30 cellular contexts compared by ENCODE assay signal in genomic region chr5:60343102-60343501, GRCh38.
"Had no signal": no experiment of that assay in that cellular context is flagged by ENCODE, and none has a peak within 500 bp of the region (broad histone marks: within the 10 kb centered on the region; RNA-seq: fewer than 3 reads in every experiment).

No MANE protein-coding gene starts in this region.

- H3K27ac ChIP-seq: cardiac muscle cell, VCaP had no signal

- DNase-seq: activated B cell treated with CpG ODN at 0.5 μM for 24 hours; activated CD4-positive, alpha-beta memory T cell treated with anti-CD3 and anti-CD28 coated beads for 36 hours; activated CD4-positive, alpha-beta T cell treated with anti-CD3 and anti-CD28 coated beads for 4 hours; activated CD4-positive, alpha-beta T cell treated with anti-CD3 and anti-CD28 coated beads, Interleukin-2, amount 10 ng/mL, durations not matched to agents 24 days and 14 days; activated CD4-positive, alpha-beta T cell treated with anti-CD3 and anti-CD28 coated beads, Interleukin-2, amount 50 U/mL, for 1 hour; activated CD4-positive, alpha-beta T cell treated with anti-CD3 and anti-CD28 coated beads, Interleukin-2, amount 50 U/mL, for 4 hours; activated CD4-positive, CD25-positive, alpha-beta regulatory T cell treated with anti-CD3 and anti-CD28 coated beads, Interleukin-2, amount 50 U/mL, for 72 hours; activated CD8-positive, alpha-beta memory T cell treated with anti-CD3 and anti-CD28 coated beads for 24 hours; activated CD8-positive, alpha-beta memory T cell treated with anti-CD3 and anti-CD28 coated beads, Interleukin-2, amount 10 ng/mL, durations not matched to agents 7 days and 5 days; activated CD8-positive, alpha-beta memory T cell treated with anti-CD3 and anti-CD28 coated beads, Interleukin-2, amount 50 U/mL, for 48 hours; activated CD8-positive, alpha-beta T cell treated with anti-CD3 and anti-CD28 coated beads, Interleukin-2, amount 10 ng/mL, durations not matched to agents 7 days and 5 days; activated effector memory CD4-positive, alpha-beta T cell treated with Interleukin-2 at 50 U/mL for 16 hours; activated gamma-delta T cell; activated naive CD4-positive, alpha-beta T cell treated with anti-CD3 and anti-CD28 coated beads, Interleukin-2, amount 10 ng/mL, durations not matched to agents 7 days and 5 days; activated naive CD4-positive, alpha-beta T cell treated with Interleukin-2 at 50 U/mL for 16 hours; activated naive CD8-positive, alpha-beta T cell treated with anti-CD3 and anti-CD28 coated beads, Interleukin-2, amount 10 ng/mL, durations not matched to agents 7 days and 5 days; activated naive CD8-positive, alpha-beta T cell treated with anti-CD3 and anti-CD28 coated beads, Interleukin-2, amount 50 U/mL, for 24 hours; activated T-cell treated with anti-CD3 and anti-CD28 coated beads, Interleukin-2, amount 50 U/mL, for 24 hours; activated T-cell treated with anti-CD3 and anti-CD28 coated beads, Interleukin-2, amount 50 U/mL, for 48 hours; amygdala; anterior cingulate cortex; caudate nucleus; cerebellar nuclear complex; T-helper 2 cell; T-helper 9 cell had no signal

- H3K36me3 ChIP-seq: ascending aorta, cardiac muscle cell had no signal

- FAIRE-seq: bronchial epithelial cell, TTC549 had no signal

- H3K27me3 ChIP-seq: ascending aorta, cardiac muscle cell had no signal

- H3K4me3 ChIP-seq: ascending aorta, cardiac muscle cell had no signal

- H3K9me3 ChIP-seq: ascending aorta had no signal

- ATAC-seq: activated CD8-positive, alpha-beta memory T cell treated with anti-CD3 and anti-CD28 coated beads, Interleukin-2, amount 10 ng/mL, durations not matched to agents 7 days and 5 days; activated CD8-positive, alpha-beta T cell treated with anti-CD3 and anti-CD28 coated beads, Interleukin-2, amount 10 ng/mL, durations not matched to agents 7 days and 5 days; activated naive CD8-positive, alpha-beta T cell treated with anti-CD3 and anti-CD28 coated beads, Interleukin-2, amount 50 U/mL, for 24 hours had no signal
